Comparison of ENCODE assay signal across 16 cellular contexts in the genomic region with DNA sequence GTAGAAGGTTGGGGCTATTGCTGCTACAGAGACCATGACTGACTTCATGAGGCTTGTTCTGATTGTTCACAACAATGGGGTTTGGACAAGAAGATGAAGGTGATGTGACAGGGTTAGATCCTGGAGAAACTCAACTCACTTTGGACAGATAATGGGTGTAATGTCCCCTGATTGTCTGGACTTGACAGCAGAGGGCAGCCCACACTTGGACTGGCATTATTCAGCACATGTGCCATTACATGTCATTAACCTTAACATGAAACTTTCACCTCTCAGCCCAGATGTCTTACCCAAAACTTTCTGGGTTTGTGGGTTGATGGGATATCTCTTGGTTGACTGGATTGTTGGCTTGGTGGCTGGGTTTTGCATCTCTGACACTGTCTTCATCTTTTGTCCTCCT.
A peak's percentile ranks its signal among the peaks of the same experiment; 100 is the strongest.
DNase-seq lines count a peak whose midpoint lies in the region; ATAC-seq and TF ChIP-seq lines count a peak whose summit lies in the region.
"Had no signal": no experiment of that assay in that cellular context is flagged by ENCODE, and none has a peak within 500 bp of the region (broad histone marks: within the 10 kb centered on the region; RNA-seq: fewer than 3 reads in every experiment).

No MANE protein-coding gene starts in this region.

- H3K79me2 ChIP-seq in HCT116 (ENCODE audit: insufficient read depth, low read length) = no peaks in the 10 kb centered on the region

- no peak overlapping the region for H2AFZ ChIP-seq in HCT116 (ENCODE audit: low read depth, low read length, poor library complexity, severe bottlenecking)

- H3K27ac ChIP-seq in AG04450 (ENCODE audit: low read depth, low read length) (peak overlapping the region; percentile 93), HCT116 (ENCODE audit: low read depth, low read length) (no peak overlapping the region), ascending aorta (no peak overlapping the region), sigmoid colon (no peak overlapping the region)
- H3K27ac ChIP-seq: neutrophil had no signal

- TF ChIP-seq POLR2A in HCT116 (IDR thresholded peaks at IDR 0.05; ENCODE audit: borderline replicate concordance, extremely low read depth, insufficient read depth, insufficient read length) (no peak), sigmoid colon (IDR thresholded peaks at IDR 0.05) (no peak)

- no peak overlapping the region for H3K4me2 ChIP-seq in HCT116 (ENCODE audit: low read length)

- POLR2A ChIA-PET in AG04450 (lab: Yijun Ruan, JAX) (interaction anchor here (1.0 kb wide), 1 partner anchor 60 kb away, joined by 3 read pairs; no protein-coding TSS in a partner anchor), HCT116 (lab: Charles Lee) (no interaction called here)

- no peak for ATAC-seq in HCT116
- ATAC-seq: activated CD4-positive, alpha-beta T cell treated with anti-CD3 and anti-CD28 coated beads for 36 hours; stimulated activated memory B cell treated with anti-CD40 and anti-IgM and Interleukin-4, amounts not matched to agents 10 μg/mL and 1 μg/mL and 100 μg/mL, for 72 hours; T-cell had no signal

- no peaks in the 10 kb centered on the region for H3K9me2 ChIP-seq in HCT116 (ENCODE audit: insufficient read depth)

- peak; percentile 65 for TF ChIP-seq RAD21 in HCT116 (IDR thresholded peaks at IDR 0.05; ENCODE audit: low read depth)

- no peak for TF ChIP-seq CTCF in AG04450 (IDR thresholded peaks at IDR 0.05; ENCODE audit: low read depth, low read length)
- peak; percentile 6 to 22 (median 12); a peak in 2 of 6 replicates for TF ChIP-seq CTCF in HCT116 (IDR thresholded peaks at IDR 0.05 in 2 of 3, conservative IDR thresholded peaks at IDR 0.05 in 1 of 3; ENCODE audit: borderline replicate concordance in 1 of 3, insufficient read depth in 1 of 3, low read depth in 2 of 3, low read length in 2 of 3)
- TF ChIP-seq CTCF in ascending aorta (IDR thresholded peaks at IDR 0.05) = peak in 2 of 3 experiments; percentile 10 to 31
- TF ChIP-seq CTCF in kidney epithelial cell (IDR thresholded peaks at IDR 0.05; ENCODE audit: insufficient read depth, low read length, poor library complexity, severe bottlenecking) = peak; percentile 12
- TF ChIP-seq CTCF in sigmoid colon (IDR thresholded peaks at IDR 0.05) = no peak

- CTCF ChIA-PET in AG04450 (lab: Charles Lee) = no interaction called here
- CTCF ChIA-PET in HCT116 (lab: Charles Lee) = no interaction called here

- H3K9me3 ChIP-seq in AG04450 (ENCODE audit: control insufficient read depth, insufficient read depth, low read length) (no peaks in the 10 kb centered on the region), HCT116 (ENCODE audit: control insufficient read depth in 1 of 2, insufficient read depth in 1 of 2, low read depth in 1 of 2, low read length in 2 of 2) (no peaks in the 10 kb centered on the region), ascending aorta (no peaks in the 10 kb centered on the region), MG63 (no peaks in the 10 kb centered on the region), sigmoid colon (no peaks in the 10 kb centered on the region)
- H3K9me3 ChIP-seq: neutrophil had no signal

- H3K36me3 ChIP-seq in HCT116 (ENCODE audit: control insufficient read depth in 1 of 2, insufficient read depth in 2 of 2, low read length in 2 of 2) (no peaks in the 10 kb centered on the region), ascending aorta (no peaks in the 10 kb centered on the region), kidney epithelial cell (ENCODE audit: control insufficient read depth, insufficient read depth, low read length) (no peaks in the 10 kb centered on the region), MG63 (no peaks in the 10 kb centered on the region), sigmoid colon (no peaks in the 10 kb centered on the region)
- H3K36me3 ChIP-seq: neutrophil had no signal

- no peak overlapping the region for H3K9ac ChIP-seq in HCT116 (ENCODE audit: low read length)

- no TSS peak for BruUV-seq in HCT116 (replicated peaks; lab: Mats Ljungman, UMichigan)

- H3K4me3 ChIP-seq in AG04450 (ENCODE audit: low read depth, low read length) = no peak overlapping the region
- no peak overlapping the region for H3K4me3 ChIP-seq in HCT116 (replicated peaks in 1 of 2; ENCODE audit: low read depth in 1 of 2, low read length in 2 of 2)
- no peak overlapping the region for H3K4me3 ChIP-seq in ascending aorta
- no peak overlapping the region for H3K4me3 ChIP-seq in kidney epithelial cell (ENCODE audit: low read depth, low read length)
- no peak overlapping the region for H3K4me3 ChIP-seq in MG63
- H3K4me3 ChIP-seq in sigmoid colon = no peak overlapping the region

- no peak for DNase-seq in AG04450 (ENCODE audit: low read depth, low spot score)
- DNase-seq in HCT116 (ENCODE audit: low read depth, low spot score) = no peak
- no peak for DNase-seq in ascending aorta (ENCODE audit: low spot score in 2 of 2)
- no peak for DNase-seq in kidney epithelial cell (ENCODE audit: low read depth)
- DNase-seq in hypothalamus (lab: John Stamatoyannopoulos, UW) = no peak
- no peak for DNase-seq in MG63
- no peak for DNase-seq in AG20443 (ENCODE audit: low spot score)
- DNase-seq in sigmoid colon = no peak
- DNase-seq: activated CD4-positive, alpha-beta T cell treated with anti-CD3 and anti-CD28 coated beads for 36 hours; CD8-positive, alpha-beta memory T cell; cerebellar nuclear complex; foreskin melanocyte; NCI-H748 treated with DMSO at 0.1 percent for 48 hours; T-cell had no signal

- H3K27me3 ChIP-seq in AG04450 (ENCODE audit: control insufficient read depth, insufficient read depth, low read length) = no peaks in the 10 kb centered on the region
- H3K27me3 ChIP-seq in HCT116 (ENCODE audit: insufficient read depth, low read length) = no peaks in the 10 kb centered on the region
- H3K27me3 ChIP-seq in ascending aorta = no peaks in the 10 kb centered on the region
- H3K27me3 ChIP-seq in kidney epithelial cell (ENCODE audit: control insufficient read depth, insufficient read depth, low read length) = no peaks in the 10 kb centered on the region
- no peaks in the 10 kb centered on the region for H3K27me3 ChIP-seq in MG63
- peaks cover 0 to 3% (median 0%) of the 10 kb centered on the region in 3 donors for H3K27me3 ChIP-seq in sigmoid colon
- H3K27me3 ChIP-seq: neutrophil had no signal

- no peaks in the 10 kb centered on the region for H3K4me1 ChIP-seq in HCT116 (ENCODE audit: control insufficient read depth in 1 of 2, insufficient read depth in 2 of 2, low read length in 2 of 2)
- H3K4me1 ChIP-seq in ascending aorta = no peaks in the 10 kb centered on the region
- H3K4me1 ChIP-seq in sigmoid colon = no peaks in the 10 kb centered on the region

- RAD21 ChIA-PET in HCT116 (lab: Charles Lee; ENCODE audit: low non-redundant PET in 1 of 2, low total read pairs in 2 of 2, uncharacterized antibody in 2 of 2, unreplicated experiment in 2 of 2) = no interaction called here

- intact Hi-C loops in HCT116 (cut with micrococcal nuclease) (loop anchor here (2.0 to 5.0 kb wide), 2 partner anchors 302 to 394 kb away; no protein-coding TSS in a partner anchor), ascending aorta (cut with DNase I) (no loop called here), sigmoid colon (cut with DNase I) (no loop called here)

- TF ChIP-seq EP300 in sigmoid colon (IDR thresholded peaks at IDR 0.05) = no peak

- no peaks in the 10 kb centered on the region for H4K20me1 ChIP-seq in HCT116 (ENCODE audit: insufficient read depth)

TF ChIP-seq in HCT116, 20 proteins besides CTCF, POLR2A, EP300 and RAD21 (continues in another document):
- TF ChIP-seq CEBPB (IDR thresholded peaks at IDR 0.05; ENCODE audit: low read depth) (no peak), EZH2phosphoT487 (IDR thresholded peaks at IDR 0.05; ENCODE audit: borderline replicate concordance) (no peak), EGR1 (IDR thresholded peaks at IDR 0.05; ENCODE audit: low read depth) (no peak), TCF7L2 (IDR thresholded peaks at IDR 0.05; ENCODE audit: borderline replicate concordance, extremely low read depth, insufficient read depth, insufficient read length) (no peak), SP1 (IDR thresholded peaks at IDR 0.05; ENCODE audit: low read depth) (no peak), CBX3 (IDR thresholded peaks at IDR 0.05; ENCODE audit: low read depth) (no peak), JUND (IDR thresholded peaks at IDR 0.05) (no peak), YY1 (IDR thresholded peaks at IDR 0.05; ENCODE audit: extremely low read depth, insufficient replicate concordance, low read depth, low read length) (no peak)
- TF ChIP-seq, protein P1, sequence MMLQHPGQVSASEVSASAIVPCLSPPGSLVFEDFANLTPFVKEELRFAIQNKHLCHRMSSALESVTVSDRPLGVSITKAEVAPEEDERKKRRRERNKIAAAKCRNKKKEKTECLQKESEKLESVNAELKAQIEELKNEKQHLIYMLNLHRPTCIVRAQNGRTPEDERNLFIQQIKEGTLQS (IDR thresholded peaks at IDR 0.05) = no peak
- TF ChIP-seq, protein P2, sequence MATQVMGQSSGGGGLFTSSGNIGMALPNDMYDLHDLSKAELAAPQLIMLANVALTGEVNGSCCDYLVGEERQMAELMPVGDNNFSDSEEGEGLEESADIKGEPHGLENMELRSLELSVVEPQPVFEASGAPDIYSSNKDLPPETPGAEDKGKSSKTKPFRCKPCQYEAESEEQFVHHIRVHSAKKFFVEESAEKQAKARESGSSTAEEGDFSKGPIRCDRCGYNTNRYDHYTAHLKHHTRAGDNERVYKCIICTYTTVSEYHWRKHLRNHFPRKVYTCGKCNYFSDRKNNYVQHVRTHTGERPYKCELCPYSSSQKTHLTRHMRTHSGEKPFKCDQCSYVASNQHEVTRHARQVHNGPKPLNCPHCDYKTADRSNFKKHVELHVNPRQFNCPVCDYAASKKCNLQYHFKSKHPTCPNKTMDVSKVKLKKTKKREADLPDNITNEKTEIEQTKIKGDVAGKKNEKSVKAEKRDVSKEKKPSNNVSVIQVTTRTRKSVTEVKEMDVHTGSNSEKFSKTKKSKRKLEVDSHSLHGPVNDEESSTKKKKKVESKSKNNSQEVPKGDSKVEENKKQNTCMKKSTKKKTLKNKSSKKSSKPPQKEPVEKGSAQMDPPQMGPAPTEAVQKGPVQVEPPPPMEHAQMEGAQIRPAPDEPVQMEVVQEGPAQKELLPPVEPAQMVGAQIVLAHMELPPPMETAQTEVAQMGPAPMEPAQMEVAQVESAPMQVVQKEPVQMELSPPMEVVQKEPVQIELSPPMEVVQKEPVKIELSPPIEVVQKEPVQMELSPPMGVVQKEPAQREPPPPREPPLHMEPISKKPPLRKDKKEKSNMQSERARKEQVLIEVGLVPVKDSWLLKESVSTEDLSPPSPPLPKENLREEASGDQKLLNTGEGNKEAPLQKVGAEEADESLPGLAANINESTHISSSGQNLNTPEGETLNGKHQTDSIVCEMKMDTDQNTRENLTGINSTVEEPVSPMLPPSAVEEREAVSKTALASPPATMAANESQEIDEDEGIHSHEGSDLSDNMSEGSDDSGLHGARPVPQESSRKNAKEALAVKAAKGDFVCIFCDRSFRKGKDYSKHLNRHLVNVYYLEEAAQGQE (IDR thresholded peaks at IDR 0.05; ENCODE audit: low read depth) = no peak
- TF ChIP-seq, protein P3, sequence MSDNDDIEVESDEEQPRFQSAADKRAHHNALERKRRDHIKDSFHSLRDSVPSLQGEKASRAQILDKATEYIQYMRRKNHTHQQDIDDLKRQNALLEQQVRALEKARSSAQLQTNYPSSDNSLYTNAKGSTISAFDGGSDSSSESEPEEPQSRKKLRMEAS (IDR thresholded peaks at IDR 0.05) = no peak

Comparison
In these comparisons a context has a peak if more than half of its experiments do, and no peak if none do; other contexts are left out.
1. CTCF ChIP-seq: peak in HCT116 (3 of 3), ascending aorta (2 of 3) and kidney epithelial cell (single experiment); none in AG04450 (single experiment) and sigmoid colon (0 of 4).